ENCODE assay signal across 1 cellular context in genomic region chr17:3723188-3723555, GRCh38.
TF ChIP-seq lines count a peak whose summit lies in the region.

No MANE protein-coding gene starts in this region.

TF ChIP-seq in K562, 482 proteins besides CTCF, POLR2A, EP300 and RAD21:
- TF ChIP-seq TEAD2 (tag; IDR thresholded peaks at IDR 0.05) (no peak), TOE1 (IDR thresholded peaks at IDR 0.05; ENCODE audit: borderline replicate concordance) (no peak), TOE1 (CRISPR knock-in tag; IDR thresholded peaks at IDR 0.05; ENCODE audit: borderline replicate concordance, low read depth) (no peak), LEF1 (IDR thresholded peaks at IDR 0.05) (no peak), MEIS2 (IDR thresholded peaks at IDR 0.05; ENCODE audit: partially characterized antibody) (no peak), ZFPM2 (CRISPR knock-in tag; IDR thresholded peaks at IDR 0.05) (no peak), ZBTB40 (IDR thresholded peaks at IDR 0.05) (no peak), ZBTB40 (CRISPR knock-in tag; IDR thresholded peaks at IDR 0.05) (no peak), NFE2L1 (tag; IDR thresholded peaks at IDR 0.05; ENCODE audit: borderline replicate concordance, low read depth) (no peak), FOXA1 (IDR thresholded peaks at IDR 0.05; ENCODE audit: borderline replicate concordance) (no peak), BRF2 (IDR thresholded peaks at IDR 0.05; ENCODE audit: borderline replicate concordance, insufficient read depth, insufficient read length) (no peak), MEF2A (IDR thresholded peaks at IDR 0.05; ENCODE audit: control insufficient read depth, low read depth, low read length) (no peak), ZNF561 (CRISPR knock-in tag; conservative IDR thresholded peaks at IDR 0.05) (no peak), ZNF224 (CRISPR knock-in tag; IDR thresholded peaks at IDR 0.05) (no peak)
- TF ChIP-seq, protein P1, sequence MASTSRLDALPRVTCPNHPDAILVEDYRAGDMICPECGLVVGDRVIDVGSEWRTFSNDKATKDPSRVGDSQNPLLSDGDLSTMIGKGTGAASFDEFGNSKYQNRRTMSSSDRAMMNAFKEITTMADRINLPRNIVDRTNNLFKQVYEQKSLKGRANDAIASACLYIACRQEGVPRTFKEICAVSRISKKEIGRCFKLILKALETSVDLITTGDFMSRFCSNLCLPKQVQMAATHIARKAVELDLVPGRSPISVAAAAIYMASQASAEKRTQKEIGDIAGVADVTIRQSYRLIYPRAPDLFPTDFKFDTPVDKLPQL (IDR thresholded peaks at IDR 0.05; ENCODE audit: extremely low read depth, insufficient read length) = no peak
